In genomic region chr9:93262537-93263310, GRCh38 we compare ENCODE assay signal across 11 cellular contexts.
DNase-seq lines count a peak whose midpoint lies in the region; ATAC-seq, FAIRE-seq and TF ChIP-seq lines count a peak whose summit lies in the region.
"Had no signal": no experiment of that assay in that cellular context is flagged by ENCODE, and none has a peak within 500 bp of the region (broad histone marks: within the 10 kb centered on the region; RNA-seq: fewer than 3 reads in every experiment).

No MANE protein-coding gene starts in this region.

- H3K14ac ChIP-seq in H9 (ENCODE audit: insufficient read depth, low read length), result no peak overlapping the region

- intact Hi-C loops in pancreas (cut with DNase I), result loop anchor here in 1 of 3 donors (10.0 kb wide), 1 partner anchor 48 kb away; no protein-coding TSS in a partner anchor

- H3K36me3 ChIP-seq in endodermal cell (ENCODE audit: control insufficient read depth, insufficient read depth, low read length), result peaks cover 6% of the 10 kb centered on the region
- peaks cover 0 to 16% (median 0%) of the 10 kb centered on the region in 3 donors for H3K36me3 ChIP-seq in pancreas
- H3K36me3 ChIP-seq: thoracic aorta had no signal

- no CpG with 5 or more reads among the region's 19 CpGs for WGBS in H9 (ENCODE audit: extremely low coverage, insufficient read length, low lambda C conversion rate)
- 86 to 95% methylated on average over 9 to 19 of the region's 19 CpGs for WGBS in endodermal cell (ENCODE audit: insufficient coverage in 1 of 2, insufficient read length in 1 of 2), 2 experiments
- 50 to 56% methylated on average over 19 of the region's 19 CpGs for WGBS in pancreas, 2 donors

- H3K36me3 Mint-ChIP-seq in H9 (ENCODE audit: insufficient read depth in 1 of 3, low read depth in 3 of 3) (peaks cover 6 to 13% (median 12%) of the 10 kb centered on the region in 3 experiments; a peak in 5 of 7 replicates), endodermal cell (ENCODE audit: low read depth) (peaks cover 4% of the 10 kb centered on the region)

- H2BK15ac ChIP-seq in H9 (ENCODE audit: low read depth, low read length), result no peak overlapping the region

- H3K27me3 ChIP-seq in H9 (ENCODE audit: insufficient read depth, low read length) (no peaks in the 10 kb centered on the region), endodermal cell (ENCODE audit: control insufficient read depth, insufficient read depth, low read length, poor library complexity, severe bottlenecking) (no peaks in the 10 kb centered on the region), pancreas (no peaks in the 10 kb centered on the region)

- no peak overlapping the region for H2BK20ac ChIP-seq in H9 (ENCODE audit: low read depth, low read length, poor library complexity, severe bottlenecking)

- peak; percentile 74 to 78 (median 77) for ATAC-seq in pancreas
- ATAC-seq in HG03457 (IDR thresholded peaks at IDR 0.05; ENCODE audit: unreplicated experiment), result no peak

- no peak overlapping the region for H3K18ac ChIP-seq in H9 (ENCODE audit: insufficient read length, low read depth, low read length)

- no peak overlapping the region for H2BK12ac ChIP-seq in H9 (ENCODE audit: insufficient read length, low read depth, low read length)

- no peak overlapping the region for H3K56ac ChIP-seq in H9 (ENCODE audit: insufficient read length, low read depth, low read length)

- H3K9me3 Mint-ChIP-seq in H9 (no peaks in the 10 kb centered on the region), endodermal cell (no peaks in the 10 kb centered on the region)

- no peak overlapping the region for H2AFZ ChIP-seq in H9 (ENCODE audit: low read length)

- no peak overlapping the region; a peak in 1 of 5 replicates for H3K4me3 Mint-ChIP-seq in H9
- H3K4me3 Mint-ChIP-seq in endodermal cell, result no peak overlapping the region

- H3K27ac Mint-ChIP-seq in H9 (no peak overlapping the region), endodermal cell (no peak overlapping the region)

- no peak overlapping the region for H2AK5ac ChIP-seq in H9 (ENCODE audit: insufficient read length, low read length)

- no peaks in the 10 kb centered on the region for H3K23me2 ChIP-seq in H9 (ENCODE audit: insufficient read length, low read depth, low read length, poor library complexity, severe bottlenecking)

- H3K9me3 ChIP-seq in H9 (ENCODE audit: control insufficient read depth, low read depth, low read length) (no peaks in the 10 kb centered on the region), endodermal cell (ENCODE audit: control insufficient read depth, low read length) (no peaks in the 10 kb centered on the region), pancreas (no peaks in the 10 kb centered on the region)
- H3K9me3 ChIP-seq: thoracic aorta had no signal

- H3K4me3 ChIP-seq in endodermal cell (ENCODE audit: low read length) (no peak overlapping the region), pancreas (no peak overlapping the region)
- H3K4me3 ChIP-seq: thoracic aorta had no signal

- no peak overlapping the region for H4K91ac ChIP-seq in H9 (ENCODE audit: insufficient read length, low read depth, low read length)

- no peak overlapping the region for H2BK120ac ChIP-seq in H9 (ENCODE audit: low read depth, low read length, poor library complexity, severe bottlenecking)

- no peak overlapping the region for H2BK5ac ChIP-seq in H9 (ENCODE audit: insufficient read length, low read length)

- H4K5ac ChIP-seq in H9 (ENCODE audit: insufficient read length, low read depth, low read length), result no peak overlapping the region

- H3K27ac ChIP-seq in H9 (ENCODE audit: insufficient read length, low read depth, low read length) (no peak overlapping the region), endodermal cell (ENCODE audit: low read depth, low read length) (no peak overlapping the region), pancreas (peak overlapping the region; percentile 20 to 63 (median 38))
- H3K27ac ChIP-seq: thoracic aorta had no signal

- H3K79me2 ChIP-seq in H9 (ENCODE audit: insufficient read depth, low read length), result no peaks in the 10 kb centered on the region

- no peak overlapping the region for H3K23ac ChIP-seq in H9 (ENCODE audit: insufficient read length, low read depth, low read length)

- H3K9ac ChIP-seq in H9 (ENCODE audit: extremely low read depth, insufficient read length, low read length) (no peak overlapping the region), endodermal cell (ENCODE audit: extremely low read depth, low read length, poor library complexity, severe bottlenecking) (no peak overlapping the region)

- H4K20me1 ChIP-seq in H9 (ENCODE audit: control insufficient read depth, insufficient read depth, insufficient read length), result peaks cover under 1% of the 10 kb centered on the region

- H3K4me2 ChIP-seq in H9 (ENCODE audit: insufficient read depth, insufficient read length, low read length), result no peak overlapping the region

- H3T11ph ChIP-seq in H9 (ENCODE audit: low read length), result no peak overlapping the region

- H3K4me1 Mint-ChIP-seq in H9, result 0 out of 4 replicates have a peak, but pooled peaks cover 0 to 7% of the 10 kb centered on the region in 2 experiments
- no peaks in the 10 kb centered on the region for H3K4me1 Mint-ChIP-seq in endodermal cell

- H3K79me1 ChIP-seq in H9 (ENCODE audit: insufficient read depth, low read depth, low read length, poor library complexity, severe bottlenecking), result no peaks in the 10 kb centered on the region

- H3K27me3 Mint-ChIP-seq in H9 (ENCODE audit: low read depth) (no peaks in the 10 kb centered on the region; the same call in 1 of the 2 replicates), endodermal cell (ENCODE audit: insufficient read depth) (no peaks in the 10 kb centered on the region)

- no peak overlapping the region for H3K4ac ChIP-seq in H9 (ENCODE audit: low read depth, low read length)

- H4K8ac ChIP-seq in H9 (replicated peaks; ENCODE audit: insufficient read length, low read depth, low read length), result no peak overlapping the region

- TF ChIP-seq CTCF in H9 (conservative IDR thresholded peaks at IDR 0.05) (no peak), endodermal cell (conservative IDR thresholded peaks at IDR 0.05) (no peak), pancreas (IDR thresholded peaks at IDR 0.05) (no peak)

- FAIRE-seq in pancreas (lab: Jason Lieb, UNC), result no peak
- FAIRE-seq: A204.1, endometrium had no signal

- DNase-seq in NCI-H2196 (lab: John Stamatoyannopoulos, UW; ENCODE audit: unreplicated experiment) (peak; percentile 21), NCI-H2196 treated with DMSO at 0.1 percent for 48 hours (lab: John Stamatoyannopoulos, UW; ENCODE audit: unreplicated experiment) (no peak), H9 (peak; percentile 29), endodermal cell (peak; percentile 45), pancreas (peak in 5 of 6 donors; percentile 44 to 73 (median 57)), GM19238 (ENCODE audit: insufficient read length, low spot score) (no peak), glomerular visceral epithelial cell (ENCODE audit: extremely low spot score) (no peak)

- H3K4me1 ChIP-seq in H9 (ENCODE audit: insufficient read depth, low read length) (no peaks in the 10 kb centered on the region), endodermal cell (ENCODE audit: control insufficient read depth, insufficient read depth, low read length) (no peaks in the 10 kb centered on the region), pancreas (peaks cover 6 to 21% (median 9%) of the 10 kb centered on the region in 3 donors)

Comparison
In these comparisons a context has a peak if more than half of its experiments do, and no peak if none do; other contexts are left out.
1. DNase-seq: peak in NCI-H2196 (single experiment), H9 (single experiment), endodermal cell (single experiment) and pancreas (5 of 6); none in NCI-H2196 treated with DMSO at 0.1 percent for 48 hours (single experiment), GM19238 (single experiment) and glomerular visceral epithelial cell (single experiment).
2. H3K27ac ChIP-seq: peak in pancreas (4 of 4); none in H9 (single experiment) and endodermal cell (single experiment).